In the genomic region with DNA sequence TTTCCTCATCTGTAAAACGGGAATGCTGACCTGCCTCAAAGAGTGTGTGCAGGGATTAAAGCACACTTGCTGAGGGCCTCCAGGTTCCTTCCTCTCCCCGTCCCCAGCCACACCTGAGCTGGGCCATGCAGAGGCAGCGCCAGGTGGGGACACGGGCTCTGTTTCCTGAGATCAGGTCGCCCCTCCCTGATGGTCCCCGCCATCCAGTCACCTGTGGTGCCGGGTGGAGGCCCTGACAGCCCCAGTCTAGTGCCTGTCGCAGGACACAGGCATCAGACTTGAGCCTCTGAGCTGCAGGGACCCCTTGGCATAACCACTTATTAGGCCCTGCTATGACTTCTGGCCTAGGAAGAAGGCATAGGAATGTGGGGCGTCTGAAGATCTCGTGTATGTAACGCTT, we compare ENCODE assay signal across 1 cellular context.
TF ChIP-seq lines count a peak whose summit lies in the region.

No MANE protein-coding gene starts in this region.

TF ChIP-seq in H1, 55 proteins besides CTCF, POLR2A, EP300 and RAD21:
- TF ChIP-seq RFX5 (IDR thresholded peaks at IDR 0.05; ENCODE audit: borderline replicate concordance, low read depth, low read length) (no peak), POLR2AphosphoS5 (IDR thresholded peaks at IDR 0.05; ENCODE audit: low read depth, low read length) (0 out of 2 replicates have a peak, but pooled peaks have one; percentile 29)
